Comparison of ENCODE assay signal across 9 cellular contexts in the genomic region with DNA sequence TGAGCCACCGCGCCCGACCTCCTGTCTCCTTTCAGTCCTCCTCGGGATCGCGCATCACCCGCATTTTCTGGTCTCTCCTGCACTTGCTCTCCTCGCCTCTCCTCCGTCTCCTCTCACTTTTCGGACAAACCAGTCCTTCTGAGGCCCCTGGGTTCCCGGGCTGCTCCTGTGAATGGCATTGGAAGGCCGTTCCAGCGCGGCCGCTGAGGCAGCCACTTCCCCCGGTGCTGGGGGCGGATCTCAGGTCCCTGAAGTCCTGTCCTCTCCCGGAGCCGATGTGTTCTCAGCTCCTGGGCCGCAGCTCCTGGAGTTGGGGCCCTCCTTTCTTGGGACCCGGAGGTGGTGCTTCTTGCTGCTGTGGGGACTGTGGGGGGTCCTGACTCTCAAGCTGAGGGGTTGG. TPM values are rescaled to one million over a fixed set of nuclear protein-coding genes. Genes with fewer than 3 reads are reported as not detected.
DNase-seq lines count a peak whose midpoint lies in the region; ATAC-seq and TF ChIP-seq lines count a peak whose summit lies in the region.
"Had no signal": no experiment of that assay in that cellular context is flagged by ENCODE, and none has a peak within 500 bp of the region (broad histone marks: within the 10 kb centered on the region; RNA-seq: fewer than 3 reads in every experiment).

No MANE protein-coding gene starts in this region.

- H3K36me3 ChIP-seq in iPS-18a (ENCODE audit: control insufficient read depth, low read depth, low read length) (no peaks in the 10 kb centered on the region), thoracic aorta (no peaks in the 10 kb centered on the region)

- H3K27ac ChIP-seq in iPS-18a (ENCODE audit: low read length) (no peak overlapping the region), thoracic aorta (no peak overlapping the region)
- H3K27ac ChIP-seq: SK-N-MC had no signal

- peak overlapping the region; percentile 94 for H3K4me3 Mint-ChIP-seq in activated naive CD4-positive, alpha-beta T cell treated with anti-CD3 and anti-CD28 coated beads, Interleukin-2, amount 50 U/mL, for 24 hours
- peak overlapping the region; percentile 95 for H3K4me3 Mint-ChIP-seq in activated naive CD8-positive, alpha-beta T cell

- ATAC-seq in thoracic aorta (ENCODE audit: insufficient number of reproducible peaks, low FRiP score, low read depth) = no peak
- ATAC-seq in HG03460 (IDR thresholded peaks at IDR 0.05; ENCODE audit: unreplicated experiment) = no peak

- H3K4me3 ChIP-seq in iPS-18a (ENCODE audit: low read length) = peak overlapping the region; percentile 69
- peak overlapping the region; percentile 81 for H3K4me3 ChIP-seq in thoracic aorta

- H3K9ac ChIP-seq in iPS-18a (ENCODE audit: low read length) = no peak overlapping the region

- no peak for TF ChIP-seq CTCF in thoracic aorta (IDR thresholded peaks at IDR 0.05)

- H3K9me3 ChIP-seq in iPS-18a (ENCODE audit: control insufficient read depth, low read depth, low read length) (no peaks in the 10 kb centered on the region), thoracic aorta (no peaks in the 10 kb centered on the region)

- peaks cover 70% of the 10 kb centered on the region for H3K4me1 Mint-ChIP-seq in activated naive CD4-positive, alpha-beta T cell treated with anti-CD3 and anti-CD28 coated beads, Interleukin-2, amount 50 U/mL, for 24 hours
- H3K4me1 Mint-ChIP-seq in activated naive CD8-positive, alpha-beta T cell (ENCODE audit: low read depth) = peaks cover 60% of the 10 kb centered on the region

- no peaks in the 10 kb centered on the region for H3K27me3 Mint-ChIP-seq in activated naive CD4-positive, alpha-beta T cell treated with anti-CD3 and anti-CD28 coated beads, Interleukin-2, amount 50 U/mL, for 24 hours
- no peaks in the 10 kb centered on the region for H3K27me3 Mint-ChIP-seq in activated naive CD8-positive, alpha-beta T cell

- H3K27ac Mint-ChIP-seq in activated naive CD4-positive, alpha-beta T cell treated with anti-CD3 and anti-CD28 coated beads, Interleukin-2, amount 50 U/mL, for 24 hours = peak overlapping the region; percentile 93
- H3K27ac Mint-ChIP-seq in activated naive CD8-positive, alpha-beta T cell = peak overlapping the region; percentile 81

- H3K4me1 ChIP-seq in iPS-18a (ENCODE audit: control insufficient read depth, low read depth, low read length) (peaks cover 8% of the 10 kb centered on the region), thoracic aorta (ENCODE audit: control insufficient read depth in 1 of 2, low read depth in 2 of 2) (peaks cover 6 to 24% of the 10 kb centered on the region in 2 donors)

- no peak for DNase-seq in activated naive CD4-positive, alpha-beta T cell treated with anti-CD3 and anti-CD28 coated beads, Interleukin-2, amount 50 U/mL, for 16 hours
- no peak for DNase-seq in thoracic aorta (ENCODE audit: low spot score)
- DNase-seq in NCI-H1436 treated with DMSO at 0.1 percent for 48 hours (lab: John Stamatoyannopoulos, UW) = no peak
- no peak for DNase-seq in stimulated activated naive CD4-positive, alpha-beta T cell treated with Interleukin-2 at 50 U/mL for 16 hours (lab: John Stamatoyannopoulos, UW)

- H3K9me3 Mint-ChIP-seq in activated naive CD4-positive, alpha-beta T cell treated with anti-CD3 and anti-CD28 coated beads, Interleukin-2, amount 50 U/mL, for 24 hours = no peaks in the 10 kb centered on the region
- no peaks in the 10 kb centered on the region for H3K9me3 Mint-ChIP-seq in activated naive CD8-positive, alpha-beta T cell (ENCODE audit: low read depth)

- H3K27me3 ChIP-seq in iPS-18a (ENCODE audit: control insufficient read depth, insufficient read depth, low read length) (peaks cover 54% of the 10 kb centered on the region), thoracic aorta (replicated peaks; ENCODE audit: insufficient read depth) (no peaks in the 10 kb centered on the region)

- no peaks in the 10 kb centered on the region for H3K36me3 Mint-ChIP-seq in activated naive CD4-positive, alpha-beta T cell treated with anti-CD3 and anti-CD28 coated beads, Interleukin-2, amount 50 U/mL, for 24 hours
- H3K36me3 Mint-ChIP-seq in activated naive CD8-positive, alpha-beta T cell = no peaks in the 10 kb centered on the region

RNA-seq across cellular contexts. Expression of a gene that starts 0.8 kb away (rescaled TPM):
- total RNA-seq in thoracic aorta = 1 to 10 TPM; 4.1 to 6.6 TPM

RNA-seq across cellular contexts. Expression of a gene that starts 30.0 kb away (rescaled TPM):
- not detected for total RNA-seq in thoracic aorta

RNA-seq across cellular contexts. Expression of a gene that starts 43.1 kb away (rescaled TPM):
- 100 to 1,000 TPM; 198 to 217 TPM for total RNA-seq in thoracic aorta

RNA-seq across cellular contexts. Expression of a gene that starts 47.7 kb away (rescaled TPM):
- under 1 TPM; 0.78 to 0.95 TPM for total RNA-seq in thoracic aorta

RNA-seq across cellular contexts. Expression of a gene that starts 48.7 kb away (rescaled TPM):
- 10 to 100 TPM; 23.8 to 24.2 TPM for total RNA-seq in thoracic aorta
